Comparison of ENCODE assay signal across 15 cellular contexts in the genomic region with DNA sequence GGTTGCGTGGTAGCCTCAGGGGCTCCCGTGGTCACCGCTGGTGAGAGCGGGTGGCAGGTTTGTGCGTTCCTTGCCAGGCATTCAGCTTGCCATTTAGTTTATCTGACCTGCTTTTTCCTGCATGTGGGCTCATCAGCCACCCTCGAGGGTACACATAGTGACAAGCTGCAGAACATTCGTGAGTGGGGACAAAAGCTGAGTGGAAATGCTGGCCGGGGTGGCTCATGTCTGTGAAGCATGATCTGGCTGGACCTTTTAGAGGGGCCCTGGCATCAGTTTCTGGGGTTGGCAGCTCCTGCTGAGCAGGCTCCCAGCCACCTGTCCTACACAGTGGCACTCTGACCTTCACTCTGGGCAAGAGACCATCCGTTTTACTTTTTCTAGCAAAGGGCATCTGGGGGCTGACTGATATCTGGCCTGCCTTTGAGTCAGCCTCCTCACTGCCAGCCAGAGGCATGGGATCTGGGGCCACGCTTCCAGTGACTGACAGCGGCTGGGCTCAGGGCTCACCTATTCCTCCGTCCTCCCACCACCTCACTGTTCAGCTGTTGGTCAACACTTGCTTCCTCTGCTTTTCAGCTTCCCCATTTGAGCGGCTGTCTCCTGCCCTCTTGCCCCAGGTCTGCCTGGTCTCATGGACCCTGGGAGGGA.
DNase-seq lines count a peak whose midpoint lies in the region; ATAC-seq and TF ChIP-seq lines count a peak whose summit lies in the region.
"Had no signal": no experiment of that assay in that cellular context is flagged by ENCODE, and none has a peak within 500 bp of the region (broad histone marks: within the 10 kb centered on the region; RNA-seq: fewer than 3 reads in every experiment).

No MANE protein-coding gene starts in this region.

- no peak for TF ChIP-seq CTCF in SK-N-SH (IDR thresholded peaks at IDR 0.05)
- TF ChIP-seq CTCF in dorsolateral prefrontal cortex (IDR thresholded peaks at IDR 0.05 in 54 of 56, conservative IDR thresholded peaks at IDR 0.05 in 2 of 56; ENCODE audit: low read depth in 1 of 56, partially characterized antibody in 56 of 56): no peak

- H3K9ac ChIP-seq in SK-N-SH: no peak overlapping the region

- H3K79me2 ChIP-seq in SK-N-SH (ENCODE audit: insufficient read depth): no peaks in the 10 kb centered on the region

- no peaks in the 10 kb centered on the region for H4K20me1 ChIP-seq in SK-N-SH (ENCODE audit: insufficient read depth)

- no peaks in the 10 kb centered on the region for H3K9me3 Mint-ChIP-seq in stimulated activated naive CD8-positive, alpha-beta T cell treated with anti-CD3 and anti-CD28 coated beads, Interleukin-15, amount 100 ng/mL, for 72 hours
- H3K9me3 Mint-ChIP-seq: activated naive CD4-positive, alpha-beta T cell treated with anti-CD3 and anti-CD28 coated beads for 36 hours had no signal

- H3K9me2 ChIP-seq in SK-N-SH: no peaks in the 10 kb centered on the region

- WGBS in SK-N-SH (ENCODE audit: low lambda C conversion rate): 55% methylated on average over 12 of the region's 13 CpGs

- peaks cover 16 to 42% of the 10 kb centered on the region in 2 experiments for H3K4me1 ChIP-seq in SK-N-SH (ENCODE audit: control insufficient read depth in 1 of 2, insufficient read depth in 2 of 2, low read depth in 1 of 2, low read length in 1 of 2)
- H3K4me1 ChIP-seq: ascending aorta had no signal

- no peak; a peak in 2 of 4 replicates for TF ChIP-seq EP300 in SK-N-SH (IDR thresholded peaks at IDR 0.05; ENCODE audit: borderline replicate concordance in 1 of 2, low read depth in 1 of 2, low read length in 1 of 2)

- peaks cover 47% of the 10 kb centered on the region for H3K4me1 Mint-ChIP-seq in stimulated activated naive CD8-positive, alpha-beta T cell treated with anti-CD3 and anti-CD28 coated beads, Interleukin-15, amount 100 ng/mL, for 72 hours

- ATAC-seq in stimulated activated naive CD8-positive, alpha-beta T cell treated with anti-CD3 and anti-CD28 coated beads, Interleukin-15, Interleukin-2, amounts not matched to agents 100 U/mL and 50 U/mL, for 24 hours: peak; percentile 29
- no peak for ATAC-seq in stimulated activated naive CD8-positive, alpha-beta T cell treated with anti-CD3 and anti-CD28 coated beads, Interleukin-15, amount 100 ng/mL, for 72 hours
- peak; percentile 75 for ATAC-seq in left ventricle myocardium superior
- no peak for ATAC-seq in GM19452 (IDR thresholded peaks at IDR 0.05; ENCODE audit: unreplicated experiment)
- no peak for ATAC-seq in HG02798 (IDR thresholded peaks at IDR 0.05; ENCODE audit: poor library complexity, unreplicated experiment)

- peaks cover 7% of the 10 kb centered on the region for H3F3A ChIP-seq in SK-N-SH (replicated peaks; ENCODE audit: insufficient read depth)

- H3K4me2 ChIP-seq in SK-N-SH: peak overlapping the region; percentile 57

- no peaks in the 10 kb centered on the region for H3K9me3 ChIP-seq in SK-N-SH
- H3K9me3 ChIP-seq: ascending aorta had no signal

- H3K27me3 ChIP-seq in SK-N-SH (ENCODE audit: insufficient read depth) (no peaks in the 10 kb centered on the region), dorsolateral prefrontal cortex (no peaks in the 10 kb centered on the region)
- H3K27me3 ChIP-seq: ascending aorta had no signal

- H3K36me3 ChIP-seq in SK-N-SH (replicated peaks in 1 of 2; ENCODE audit: control insufficient read depth in 1 of 2, insufficient read depth in 2 of 2, low read length in 1 of 2): no peaks in the 10 kb centered on the region
- H3K36me3 ChIP-seq: ascending aorta had no signal

- H3K27ac Mint-ChIP-seq in stimulated activated naive CD8-positive, alpha-beta T cell treated with anti-CD3 and anti-CD28 coated beads, Interleukin-15, amount 100 ng/mL, for 72 hours: peak overlapping the region in 1 of 2 donors; percentile 79
- H3K27ac Mint-ChIP-seq: activated naive CD4-positive, alpha-beta T cell treated with anti-CD3 and anti-CD28 coated beads for 36 hours had no signal

- intact Hi-C loops in left ventricle myocardium superior (cut with micrococcal nuclease) (no loop called here), dorsolateral prefrontal cortex (cut with DNase I) (no loop called here)

- H3K4me3 ChIP-seq in SK-N-SH (ENCODE audit: low read depth in 2 of 2, low read length in 1 of 2) (peak overlapping the region in 1 of 2 experiments; percentile 2; a peak in 1 of 4 replicates), dorsolateral prefrontal cortex (no peak overlapping the region)
- H3K4me3 ChIP-seq: ascending aorta had no signal

- POLR2A ChIA-PET in SK-N-SH (lab: Yijun Ruan, JAX): interaction anchor here (1.1 to 1.3 kb wide), 2 partner anchors 13 to 75 kb away, joined by 3 to 9 read pairs; partner anchors contain the start of gene LANCL2

- no peaks in the 10 kb centered on the region for H3K27me3 Mint-ChIP-seq in stimulated activated naive CD8-positive, alpha-beta T cell treated with anti-CD3 and anti-CD28 coated beads, Interleukin-15, amount 100 ng/mL, for 72 hours

- CTCF ChIA-PET in SK-N-SH (lab: Yijun Ruan, JAX): interaction anchor here (0.7 to 1.8 kb wide), 8 partner anchors 12 to 201 kb away, joined by 3 to 7 read pairs (median 4); no protein-coding TSS in a partner anchor

- DNase-seq in stimulated activated naive CD8-positive, alpha-beta T cell treated with anti-CD3 and anti-CD28 coated beads, Interleukin-15, Interleukin-2, amounts not matched to agents 100 U/mL and 50 U/mL, for 24 hours: no peak
- no peak for DNase-seq in stimulated activated naive CD8-positive, alpha-beta T cell treated with anti-CD3 and anti-CD28 coated beads, Interleukin-15, amount 100 ng/mL, for 72 hours
- DNase-seq in SK-N-SH: peak; percentile 49
- DNase-seq in left ventricle myocardium superior: no peak
- DNase-seq in kidney tubule cell (ENCODE audit: low spot score): no peak
- no peak for DNase-seq in dorsolateral prefrontal cortex
- DNase-seq: activated T-cell treated with anti-CD3 and anti-CD28 coated beads, Interleukin-2, amount 50 U/mL, for 1 hour; GF-D8; KG1; NCI-H226; NK-92 treated with Interleukin-12 subunit alpha and Interleukin-12 subunit beta, amount 100 ng/mL, for 24 hours had no signal

- H2AFZ ChIP-seq in SK-N-SH (ENCODE audit: low read depth): peak overlapping the region; percentile 0; the same call in 1 of the 2 replicates

- no peak overlapping the region for H3K4me3 Mint-ChIP-seq in stimulated activated naive CD8-positive, alpha-beta T cell treated with anti-CD3 and anti-CD28 coated beads, Interleukin-15, amount 100 ng/mL, for 72 hours
- H3K4me3 Mint-ChIP-seq: activated naive CD4-positive, alpha-beta T cell treated with anti-CD3 and anti-CD28 coated beads for 36 hours had no signal

- H3K27ac ChIP-seq in SK-N-SH (ENCODE audit: low read depth in 2 of 2, low read length in 1 of 2) (0 out of 4 replicates have a peak overlapping the region, but pooled peaks of 1 of the 2 experiments have one; percentile 16), dorsolateral prefrontal cortex (peak overlapping the region in 4 of 59 donors; percentile 13 to 69 (median 52))
- H3K27ac ChIP-seq: ascending aorta had no signal

- TF ChIP-seq RAD21 in SK-N-SH (IDR thresholded peaks at IDR 0.05; ENCODE audit: low read length): no peak; the same call in 1 of the 2 replicates

TF ChIP-seq in SK-N-SH, 30 proteins besides CTCF, POLR2A, EP300 and RAD21:
- TF ChIP-seq, protein P1, sequence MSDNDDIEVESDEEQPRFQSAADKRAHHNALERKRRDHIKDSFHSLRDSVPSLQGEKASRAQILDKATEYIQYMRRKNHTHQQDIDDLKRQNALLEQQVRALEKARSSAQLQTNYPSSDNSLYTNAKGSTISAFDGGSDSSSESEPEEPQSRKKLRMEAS (IDR thresholded peaks at IDR 0.05; ENCODE audit: low read depth): no peak
- TF ChIP-seq RFX5 (IDR thresholded peaks at IDR 0.05; ENCODE audit: low read length) (peak; percentile 12; the same call in 1 of the 2 replicates), RCOR1 (IDR thresholded peaks at IDR 0.05; ENCODE audit: low read length) (peak; percentile 1; the same call in 1 of the 2 replicates)

Comparison
In these comparisons a context has a peak if more than half of its experiments do, and no peak if none do; other contexts are left out.
1. ATAC-seq: peak in stimulated activated naive CD8-positive, alpha-beta T cell treated with anti-CD3 and anti-CD28 coated beads, Interleukin-15, Interleukin-2, amounts not matched to agents 100 U/mL and 50 U/mL, for 24 hours (single experiment) and left ventricle myocardium superior (single experiment); none in stimulated activated naive CD8-positive, alpha-beta T cell treated with anti-CD3 and anti-CD28 coated beads, Interleukin-15, amount 100 ng/mL, for 72 hours (single experiment), GM19452 (single experiment) and HG02798 (single experiment).